Comparison of ENCODE assay signal across 1 cellular context in genomic region chr11:102528618-102529017, GRCh38.
TF ChIP-seq lines count a peak whose summit lies in the region.

No MANE protein-coding gene starts in this region.

TF ChIP-seq in HCT116, 20 proteins besides CTCF, POLR2A, EP300 and RAD21:
- TF ChIP-seq CEBPB (IDR thresholded peaks at IDR 0.05; ENCODE audit: low read depth): no peak
- TF ChIP-seq EGR1 (IDR thresholded peaks at IDR 0.05; ENCODE audit: low read depth): no peak
- no peak for TF ChIP-seq TCF7L2 (IDR thresholded peaks at IDR 0.05; ENCODE audit: borderline replicate concordance, extremely low read depth, insufficient read depth, insufficient read length)
- TF ChIP-seq EZH2 (IDR thresholded peaks at IDR 0.05): no peak
- TF ChIP-seq SP1 (IDR thresholded peaks at IDR 0.05; ENCODE audit: low read depth): no peak
- no peak for TF ChIP-seq POLR2AphosphoS5 (IDR thresholded peaks at IDR 0.05; ENCODE audit: low read depth, low read length)
- TF ChIP-seq ELF1 (IDR thresholded peaks at IDR 0.05; ENCODE audit: borderline replicate concordance, low read depth): no peak
- no peak for TF ChIP-seq YY1 (IDR thresholded peaks at IDR 0.05; ENCODE audit: extremely low read depth, insufficient replicate concordance, low read depth, low read length)
- TF ChIP-seq SRF (IDR thresholded peaks at IDR 0.05; ENCODE audit: low read depth): no peak
- TF ChIP-seq ATF3 (IDR thresholded peaks at IDR 0.05): no peak
- no peak for TF ChIP-seq ZFX (IDR thresholded peaks at IDR 0.05)
- TF ChIP-seq, protein P1, sequence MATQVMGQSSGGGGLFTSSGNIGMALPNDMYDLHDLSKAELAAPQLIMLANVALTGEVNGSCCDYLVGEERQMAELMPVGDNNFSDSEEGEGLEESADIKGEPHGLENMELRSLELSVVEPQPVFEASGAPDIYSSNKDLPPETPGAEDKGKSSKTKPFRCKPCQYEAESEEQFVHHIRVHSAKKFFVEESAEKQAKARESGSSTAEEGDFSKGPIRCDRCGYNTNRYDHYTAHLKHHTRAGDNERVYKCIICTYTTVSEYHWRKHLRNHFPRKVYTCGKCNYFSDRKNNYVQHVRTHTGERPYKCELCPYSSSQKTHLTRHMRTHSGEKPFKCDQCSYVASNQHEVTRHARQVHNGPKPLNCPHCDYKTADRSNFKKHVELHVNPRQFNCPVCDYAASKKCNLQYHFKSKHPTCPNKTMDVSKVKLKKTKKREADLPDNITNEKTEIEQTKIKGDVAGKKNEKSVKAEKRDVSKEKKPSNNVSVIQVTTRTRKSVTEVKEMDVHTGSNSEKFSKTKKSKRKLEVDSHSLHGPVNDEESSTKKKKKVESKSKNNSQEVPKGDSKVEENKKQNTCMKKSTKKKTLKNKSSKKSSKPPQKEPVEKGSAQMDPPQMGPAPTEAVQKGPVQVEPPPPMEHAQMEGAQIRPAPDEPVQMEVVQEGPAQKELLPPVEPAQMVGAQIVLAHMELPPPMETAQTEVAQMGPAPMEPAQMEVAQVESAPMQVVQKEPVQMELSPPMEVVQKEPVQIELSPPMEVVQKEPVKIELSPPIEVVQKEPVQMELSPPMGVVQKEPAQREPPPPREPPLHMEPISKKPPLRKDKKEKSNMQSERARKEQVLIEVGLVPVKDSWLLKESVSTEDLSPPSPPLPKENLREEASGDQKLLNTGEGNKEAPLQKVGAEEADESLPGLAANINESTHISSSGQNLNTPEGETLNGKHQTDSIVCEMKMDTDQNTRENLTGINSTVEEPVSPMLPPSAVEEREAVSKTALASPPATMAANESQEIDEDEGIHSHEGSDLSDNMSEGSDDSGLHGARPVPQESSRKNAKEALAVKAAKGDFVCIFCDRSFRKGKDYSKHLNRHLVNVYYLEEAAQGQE (IDR thresholded peaks at IDR 0.05; ENCODE audit: low read depth): no peak
- TF ChIP-seq EZH2phosphoT487 (IDR thresholded peaks at IDR 0.05; ENCODE audit: borderline replicate concordance): no peak
- no peak for TF ChIP-seq FOSL1 (IDR thresholded peaks at IDR 0.05; ENCODE audit: low read depth)
- TF ChIP-seq, protein P2, sequence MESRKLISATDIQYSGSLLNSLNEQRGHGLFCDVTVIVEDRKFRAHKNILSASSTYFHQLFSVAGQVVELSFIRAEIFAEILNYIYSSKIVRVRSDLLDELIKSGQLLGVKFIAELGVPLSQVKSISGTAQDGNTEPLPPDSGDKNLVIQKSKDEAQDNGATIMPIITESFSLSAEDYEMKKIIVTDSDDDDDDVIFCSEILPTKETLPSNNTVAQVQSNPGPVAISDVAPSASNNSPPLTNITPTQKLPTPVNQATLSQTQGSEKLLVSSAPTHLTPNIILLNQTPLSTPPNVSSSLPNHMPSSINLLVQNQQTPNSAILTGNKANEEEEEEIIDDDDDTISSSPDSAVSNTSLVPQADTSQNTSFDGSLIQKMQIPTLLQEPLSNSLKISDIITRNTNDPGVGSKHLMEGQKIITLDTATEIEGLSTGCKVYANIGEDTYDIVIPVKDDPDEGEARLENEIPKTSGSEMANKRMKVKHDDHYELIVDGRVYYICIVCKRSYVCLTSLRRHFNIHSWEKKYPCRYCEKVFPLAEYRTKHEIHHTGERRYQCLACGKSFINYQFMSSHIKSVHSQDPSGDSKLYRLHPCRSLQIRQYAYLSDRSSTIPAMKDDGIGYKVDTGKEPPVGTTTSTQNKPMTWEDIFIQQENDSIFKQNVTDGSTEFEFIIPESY (IDR thresholded peaks at IDR 0.05; ENCODE audit: extremely low read depth, insufficient replicate concordance, low read length): no peak
- TF ChIP-seq SIN3A (IDR thresholded peaks at IDR 0.05; ENCODE audit: low read depth): no peak
- no peak for TF ChIP-seq JUND (IDR thresholded peaks at IDR 0.05)
